In the genomic region with DNA sequence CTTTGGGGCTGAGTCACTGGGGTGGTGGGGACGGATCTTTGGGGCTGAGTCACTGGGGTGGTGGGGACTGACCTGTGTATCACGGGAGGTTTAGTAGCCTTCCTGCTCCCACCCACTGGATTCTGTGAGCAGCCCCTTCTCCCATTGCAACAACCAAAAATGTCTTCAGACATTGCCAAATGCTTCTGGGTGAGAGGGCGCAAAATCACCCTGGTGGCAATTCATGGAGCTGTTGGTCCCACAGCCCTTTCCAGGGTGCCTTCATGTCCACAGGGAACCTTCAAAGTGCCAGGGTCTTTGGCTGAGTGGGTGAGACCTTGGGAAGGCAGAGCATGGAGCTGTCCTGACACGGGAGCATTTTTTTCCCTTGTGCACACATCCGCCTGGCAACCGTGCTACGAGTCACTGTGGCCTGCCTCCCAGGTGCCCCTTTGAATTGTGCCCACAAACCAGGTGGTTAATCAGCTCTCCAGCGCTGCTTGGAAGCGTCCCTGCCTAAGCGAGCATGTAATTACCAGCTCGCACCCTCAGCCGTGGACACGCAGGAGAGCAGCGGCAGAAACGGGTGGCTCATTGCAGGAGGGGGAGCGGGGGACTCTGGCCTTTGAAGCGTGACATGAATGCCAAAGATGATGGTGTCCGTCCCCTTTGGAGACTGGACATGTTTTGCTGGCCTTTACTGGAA, we compare ENCODE assay signal across 12 cellular contexts. TPM values are rescaled to one million over a fixed set of nuclear protein-coding genes. Genes with fewer than 3 reads are reported as not detected.
DNase-seq lines count a peak whose midpoint lies in the region; ATAC-seq lines count a peak whose summit lies in the region.
"Had no signal": no experiment of that assay in that cellular context is flagged by ENCODE, and none has a peak within 500 bp of the region (broad histone marks: within the 10 kb centered on the region; RNA-seq: fewer than 3 reads in every experiment).

No MANE protein-coding gene starts in this region.

- H3K14ac ChIP-seq in mesenchymal stem cell (ENCODE audit: low read length in 2 of 2): no peak overlapping the region

- WGBS in mesenchymal stem cell: 86% methylated on average over 18 of the region's 18 CpGs

- H2AFZ ChIP-seq in mesenchymal stem cell (ENCODE audit: low read depth, low read length): no peak overlapping the region

- no peaks in the 10 kb centered on the region for H3K27me3 ChIP-seq in mesenchymal stem cell (ENCODE audit: control insufficient read depth in 1 of 2, insufficient read depth in 1 of 2, low read length in 2 of 2)

- no peak overlapping the region for H3K4me3 Mint-ChIP-seq in activated T-cell treated with anti-CD3 and anti-CD28 coated beads, Interleukin-2, amount 50 U/mL, for 72 hours
- H3K4me3 Mint-ChIP-seq: effector memory CD8-positive, alpha-beta T cell had no signal

- no peak overlapping the region for H3K23ac ChIP-seq in mesenchymal stem cell (ENCODE audit: low read length in 2 of 2)

- no peak overlapping the region for H2AK5ac ChIP-seq in mesenchymal stem cell (ENCODE audit: low read length, severe bottlenecking)

- no peak overlapping the region for H2BK15ac ChIP-seq in mesenchymal stem cell (ENCODE audit: low read depth, poor library complexity, severe bottlenecking)

- no peak overlapping the region for H3K27ac ChIP-seq in mesenchymal stem cell (ENCODE audit: low read length, poor library complexity, severe bottlenecking)

- H3K4me3 ChIP-seq in mesenchymal stem cell (ENCODE audit: insufficient read depth in 1 of 2, low read depth in 1 of 2, low read length in 2 of 2): no peak overlapping the region

- H4K91ac ChIP-seq in mesenchymal stem cell (ENCODE audit: low read length): no peak overlapping the region

- no peak overlapping the region for H2BK120ac ChIP-seq in mesenchymal stem cell (ENCODE audit: low read depth, low read length)

- H3K4me1 ChIP-seq in mesenchymal stem cell (ENCODE audit: control insufficient read depth, insufficient read depth, low read depth, low read length): peaks cover 14% of the 10 kb centered on the region

- H2BK5ac ChIP-seq in mesenchymal stem cell (ENCODE audit: low read depth, low read length, poor library complexity, severe bottlenecking): no peak overlapping the region

- no peak overlapping the region for H2BK12ac ChIP-seq in mesenchymal stem cell (ENCODE audit: low read length in 2 of 2)

- H3K9ac ChIP-seq in mesenchymal stem cell (ENCODE audit: low read length): no peak overlapping the region

- peak; percentile 73 to 77 for ATAC-seq in activated T-cell treated with anti-CD3 and anti-CD28 coated beads, Interleukin-2, amount 50 U/mL, for 72 hours (replicated peaks in 1 of 2)
- no peak for ATAC-seq in GM18511 (IDR thresholded peaks at IDR 0.05; ENCODE audit: unreplicated experiment)
- ATAC-seq in GM21737 (IDR thresholded peaks at IDR 0.05; ENCODE audit: unreplicated experiment): no peak
- ATAC-seq in GM21381 (IDR thresholded peaks at IDR 0.05; ENCODE audit: unreplicated experiment): no peak
- ATAC-seq: effector memory CD8-positive, alpha-beta T cell had no signal

- H3K4me1 Mint-ChIP-seq in activated T-cell treated with anti-CD3 and anti-CD28 coated beads, Interleukin-2, amount 50 U/mL, for 72 hours (ENCODE audit: low read depth): peaks cover 19% of the 10 kb centered on the region

- H3K36me3 Mint-ChIP-seq in activated T-cell treated with anti-CD3 and anti-CD28 coated beads, Interleukin-2, amount 50 U/mL, for 72 hours (ENCODE audit: insufficient read depth in 2 of 2): peaks cover 2 to 3% of the 10 kb centered on the region in 2 donors

- H3K9me3 ChIP-seq in mesenchymal stem cell (ENCODE audit: control insufficient read depth, low read length): peaks cover 4% of the 10 kb centered on the region

- peaks cover 4 to 8% of the 10 kb centered on the region in 2 donors for H3K9me3 Mint-ChIP-seq in activated T-cell treated with anti-CD3 and anti-CD28 coated beads, Interleukin-2, amount 50 U/mL, for 72 hours

- no peak overlapping the region for H4K8ac ChIP-seq in mesenchymal stem cell (ENCODE audit: low read length)

- H3K4me2 ChIP-seq in mesenchymal stem cell (ENCODE audit: low read length, poor library complexity, severe bottlenecking): no peak overlapping the region

- H3K27ac Mint-ChIP-seq in activated T-cell treated with anti-CD3 and anti-CD28 coated beads, Interleukin-2, amount 50 U/mL, for 72 hours: no peak overlapping the region
- H3K27ac Mint-ChIP-seq: effector memory CD8-positive, alpha-beta T cell had no signal

- H3K18ac ChIP-seq in mesenchymal stem cell (ENCODE audit: low read depth in 1 of 2, low read length in 2 of 2): no peak overlapping the region

- peaks cover 27% of the 10 kb centered on the region for H3K27me3 Mint-ChIP-seq in activated T-cell treated with anti-CD3 and anti-CD28 coated beads, Interleukin-2, amount 50 U/mL, for 72 hours (ENCODE audit: low read depth)

- no peak overlapping the region for H3K4ac ChIP-seq in mesenchymal stem cell (ENCODE audit: low read depth in 1 of 2, low read length in 2 of 2)

- DNase-seq in EL: peak; percentile 48
- peak; percentile 60 for DNase-seq in HT1080 (ENCODE audit: low read depth)
- DNase-seq in activated T-cell treated with anti-CD3 and anti-CD28 coated beads, Interleukin-2, amount 50 U/mL, for 72 hours: peak; percentile 6 to 42
- DNase-seq in mesenchymal stem cell: peak; percentile 19
- DNase-seq in mesenteric fat pad (ENCODE audit: low spot score): no peak
- DNase-seq: COR-L47; effector memory CD8-positive, alpha-beta T cell; Karpas-422; Right ventricle myocardium superior had no signal

- H3K79me1 ChIP-seq in mesenchymal stem cell (replicated peaks; ENCODE audit: low read length, poor library complexity, severe bottlenecking): no peaks in the 10 kb centered on the region

- H3K36me3 ChIP-seq in mesenchymal stem cell (ENCODE audit: control insufficient read depth in 1 of 2, insufficient read depth in 2 of 2, low read depth in 1 of 2, low read length in 2 of 2): no peaks in the 10 kb centered on the region

RNA-seq across cellular contexts. Expression of a gene that starts 27.4 kb away (rescaled TPM):
- 0.27 and 1.0 TPM in 2 replicates for total RNA-seq in HT1080 (2014; rRNA removed; shearing (Covaris generic))
- polyA plus RNA-seq in HT1080 (2015; cell fraction: cytosol; rRNA removed): 2.7 and 2.8 TPM in 2 replicates
- polyA plus RNA-seq in HT1080 (2015; cell fraction: nucleus; rRNA removed): 2.8 and 4.8 TPM in 2 replicates
- total RNA-seq in activated T-cell treated with anti-CD3 and anti-CD28 coated beads, Interleukin-2, amount 50 U/mL, for 72 hours: not detected
- polyA plus RNA-seq in mesenchymal stem cell (2013, experiment 1 of 2): 0.17 TPM
- 0.16 TPM for polyA plus RNA-seq in mesenchymal stem cell (2013, experiment 2 of 2)
- not detected for total RNA-seq in mesenteric fat pad

Comparison
In these comparisons a context has a peak if more than half of its experiments do, and no peak if none do; other contexts are left out.
1. ATAC-seq: peak in activated T-cell treated with anti-CD3 and anti-CD28 coated beads, Interleukin-2, amount 50 U/mL, for 72 hours (2 of 2); none in GM18511 (single experiment), GM21737 (single experiment) and GM21381 (single experiment).